15 cellular contexts compared by ENCODE assay signal in the genomic region with DNA sequence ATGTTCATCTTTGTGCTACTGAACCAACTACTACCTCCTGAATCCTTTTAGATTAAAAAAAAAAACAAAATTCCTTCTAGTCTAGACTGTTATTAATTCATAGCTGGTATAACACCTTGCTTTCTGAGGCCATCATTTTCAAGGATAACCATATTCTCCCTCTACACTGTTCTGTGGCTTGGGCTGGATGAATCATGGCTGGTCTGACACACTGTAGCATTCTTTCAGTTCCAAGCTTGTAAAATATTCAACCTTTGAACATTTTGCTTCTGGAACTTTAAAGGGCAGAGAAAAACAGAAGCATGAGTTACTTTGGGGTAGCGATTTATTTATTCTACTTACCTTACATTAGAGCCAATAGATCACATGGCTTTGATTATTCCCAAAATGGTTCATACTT. TPM values are rescaled to one million over a fixed set of nuclear protein-coding genes. Genes with fewer than 3 reads are reported as not detected.
DNase-seq lines count a peak whose midpoint lies in the region; ATAC-seq and TF ChIP-seq lines count a peak whose summit lies in the region.
"Had no signal": no experiment of that assay in that cellular context is flagged by ENCODE, and none has a peak within 500 bp of the region (broad histone marks: within the 10 kb centered on the region; RNA-seq: fewer than 3 reads in every experiment).

No MANE protein-coding gene starts in this region.

- no peaks in the 10 kb centered on the region; the same call in 1 of the 2 replicates for H3K27me3 Mint-ChIP-seq in HFFc6 (ENCODE audit: insufficient read depth)
- H3K27me3 Mint-ChIP-seq: IgD-negative memory B cell; naive B cell; stimulated activated memory B cell treated with anti-CD40 and anti-IgM and Interleukin-4, amounts not matched to agents 10 μg/mL and 1 μg/mL and 100 μg/mL, for 72 hours had no signal

- peak overlapping the region; percentile 37 for H3K27ac Mint-ChIP-seq in HFFc6
- H3K27ac Mint-ChIP-seq: stimulated activated memory B cell treated with anti-CD40 and anti-IgM and Interleukin-4, amounts not matched to agents 10 μg/mL and 1 μg/mL and 100 μg/mL, for 72 hours; WTC11 had no signal

- intact Hi-C loops in left colon (cut with DNase I, micrococcal nuclease) = no loop called here

- peak; percentile 75 for DNase-seq in AG20443 (ENCODE audit: low spot score)
- DNase-seq in HFFc6 = peak; percentile 71
- DNase-seq in astrocyte of the hippocampus (ENCODE audit: low read depth, low spot score) = peak; percentile 80
- DNase-seq in left colon = no peak
- DNase-seq in DMS 273 (lab: John Stamatoyannopoulos, UW; ENCODE audit: unreplicated experiment) = no peak
- no peak for DNase-seq in OCI-M1 (lab: John Stamatoyannopoulos, UW)
- DNase-seq: effector CD8-positive, alpha-beta T cell; naive B cell; NCI-H2171 treated with DMSO at 0.1 percent for 48 hours; Right ventricle myocardium superior had no signal

- peaks cover 29% of the 10 kb centered on the region for H3K4me1 Mint-ChIP-seq in HFFc6 (ENCODE audit: low read depth)
- H3K4me1 Mint-ChIP-seq: WTC11 had no signal

- H3K9me3 Mint-ChIP-seq in HFFc6 = peaks cover 3% of the 10 kb centered on the region; the same call in 1 of the 2 replicates
- H3K9me3 Mint-ChIP-seq: IgD-negative memory B cell; naive B cell; stimulated activated memory B cell treated with anti-CD40 and anti-IgM and Interleukin-4, amounts not matched to agents 10 μg/mL and 1 μg/mL and 100 μg/mL, for 72 hours had no signal

- H3K36me3 Mint-ChIP-seq in HFFc6 (ENCODE audit: low read depth) = no peaks in the 10 kb centered on the region

- peak overlapping the region; percentile 49 for H3K4me3 Mint-ChIP-seq in HFFc6
- H3K4me3 Mint-ChIP-seq: IgD-negative memory B cell; naive B cell; stimulated activated memory B cell treated with anti-CD40 and anti-IgM and Interleukin-4, amounts not matched to agents 10 μg/mL and 1 μg/mL and 100 μg/mL, for 72 hours; WTC11 had no signal

- ATAC-seq in left colon (peak; percentile 81), GM18858 (IDR thresholded peaks at IDR 0.05; ENCODE audit: unreplicated experiment) (no peak), GM19455 (IDR thresholded peaks at IDR 0.05; ENCODE audit: unreplicated experiment) (no peak)
- ATAC-seq: stimulated activated memory B cell treated with anti-CD40 and anti-IgM and Interleukin-4, amounts not matched to agents 10 μg/mL and 1 μg/mL and 100 μg/mL, for 72 hours; WTC11 had no signal

- no peak for TF ChIP-seq CTCF in HFFc6 (IDR thresholded peaks at IDR 0.05)

RNA-seq across cellular contexts. Expression of a gene that starts 7.6 kb away (rescaled TPM):
- 1 to 10 TPM; 1.5 to 3.2 (median 2.6) TPM for total RNA-seq in HFFc6 (2021; fragmentation: NEBNext Ultra II Directional; extraction: Animal tissue kit (Norgen Biotek cat#: 25700))
- 1 to 10 TPM; 6.3 to 8.5 TPM for total RNA-seq in left colon

RNA-seq across cellular contexts. Expression of a gene that starts 8.8 kb away (rescaled TPM):
- total RNA-seq in HFFc6 (2021; fragmentation: NEBNext Ultra II Directional; extraction: Animal tissue kit (Norgen Biotek cat#: 25700)) = 10 to 100 TPM; 10.2 to 10.8 (median 10.7) TPM
- 10 to 100 TPM; 21.7 to 29.9 TPM for total RNA-seq in left colon

Comparison
In these comparisons a context has a peak if more than half of its experiments do, and no peak if none do; other contexts are left out.
1. DNase-seq: peak in AG20443 (single experiment), HFFc6 (single experiment) and astrocyte of the hippocampus (single experiment); none in left colon (0 of 2), DMS 273 (single experiment) and OCI-M1 (single experiment).